ENCODE assay signal across 1 cellular context in the genomic region with DNA sequence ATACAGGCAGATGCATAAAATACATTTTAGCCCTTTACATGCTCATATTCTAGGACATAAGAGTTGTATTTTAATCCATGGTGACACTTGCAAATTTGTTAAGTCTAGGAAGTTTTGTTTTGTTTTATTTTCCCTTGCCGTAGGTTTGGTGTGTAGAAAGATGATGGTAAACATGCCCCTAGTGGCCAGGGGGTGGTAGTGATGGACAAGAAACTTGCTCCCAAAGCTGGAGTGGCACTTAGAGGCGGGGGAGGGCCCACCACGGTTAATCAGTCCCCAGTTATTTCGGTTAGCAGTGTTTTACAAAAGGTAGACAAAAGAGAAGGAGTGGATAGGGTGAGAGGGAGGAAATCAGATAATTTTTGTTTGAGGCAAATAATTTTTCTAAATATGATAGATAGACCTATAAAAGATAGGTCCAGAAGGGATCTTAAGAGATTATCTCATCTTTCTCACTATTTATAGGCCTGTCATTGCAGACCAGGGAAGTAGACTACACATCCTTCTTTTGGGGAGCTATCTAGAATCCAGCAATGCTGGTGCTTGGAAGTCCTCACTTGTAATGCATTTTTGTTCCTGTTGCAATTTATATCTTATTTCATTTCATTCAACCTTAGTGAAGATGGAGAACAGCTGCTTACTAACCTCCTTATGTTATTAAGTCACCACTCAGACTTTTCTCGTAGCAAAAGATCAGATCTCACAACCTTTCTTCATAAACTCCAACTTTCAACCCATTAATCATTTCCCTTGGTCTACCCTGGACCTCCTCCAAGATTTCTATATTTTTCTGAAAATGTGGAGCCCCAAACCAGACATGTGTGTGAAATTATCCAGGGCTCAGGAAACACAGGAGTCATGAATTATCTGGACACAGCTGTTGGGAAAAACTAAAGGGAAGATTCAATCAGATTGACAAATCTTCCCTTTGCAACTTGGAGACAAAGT.
TF ChIP-seq lines count a peak whose summit lies in the region.

No MANE protein-coding gene starts in this region.

TF ChIP-seq in IMR-90, 13 proteins besides CTCF, POLR2A, EP300 and RAD21 (continued from another document):
- TF ChIP-seq, protein P1, sequence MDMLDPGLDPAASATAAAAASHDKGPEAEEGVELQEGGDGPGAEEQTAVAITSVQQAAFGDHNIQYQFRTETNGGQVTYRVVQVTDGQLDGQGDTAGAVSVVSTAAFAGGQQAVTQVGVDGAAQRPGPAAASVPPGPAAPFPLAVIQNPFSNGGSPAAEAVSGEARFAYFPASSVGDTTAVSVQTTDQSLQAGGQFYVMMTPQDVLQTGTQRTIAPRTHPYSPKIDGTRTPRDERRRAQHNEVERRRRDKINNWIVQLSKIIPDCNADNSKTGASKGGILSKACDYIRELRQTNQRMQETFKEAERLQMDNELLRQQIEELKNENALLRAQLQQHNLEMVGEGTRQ (IDR thresholded peaks at IDR 0.05; ENCODE audit: low read depth, low read length) = no peak
- TF ChIP-seq CEBPB (IDR thresholded peaks at IDR 0.05; ENCODE audit: low read depth, low read length) (no peak), MXI1 (IDR thresholded peaks at IDR 0.05; ENCODE audit: borderline replicate concordance, low read depth, low read length) (no peak), NFE2L2 (IDR thresholded peaks at IDR 0.05; ENCODE audit: low read depth, low read length) (no peak), MAFK (IDR thresholded peaks at IDR 0.05; ENCODE audit: low read depth, low read length) (no peak), RFX5 (IDR thresholded peaks at IDR 0.05; ENCODE audit: low read depth, low read length) (no peak), CHD1 (IDR thresholded peaks at IDR 0.05; ENCODE audit: low read depth, low read length) (no peak)
- TF ChIP-seq, protein P2, sequence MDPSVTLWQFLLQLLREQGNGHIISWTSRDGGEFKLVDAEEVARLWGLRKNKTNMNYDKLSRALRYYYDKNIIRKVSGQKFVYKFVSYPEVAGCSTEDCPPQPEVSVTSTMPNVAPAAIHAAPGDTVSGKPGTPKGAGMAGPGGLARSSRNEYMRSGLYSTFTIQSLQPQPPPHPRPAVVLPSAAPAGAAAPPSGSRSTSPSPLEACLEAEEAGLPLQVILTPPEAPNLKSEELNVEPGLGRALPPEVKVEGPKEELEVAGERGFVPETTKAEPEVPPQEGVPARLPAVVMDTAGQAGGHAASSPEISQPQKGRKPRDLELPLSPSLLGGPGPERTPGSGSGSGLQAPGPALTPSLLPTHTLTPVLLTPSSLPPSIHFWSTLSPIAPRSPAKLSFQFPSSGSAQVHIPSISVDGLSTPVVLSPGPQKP (IDR thresholded peaks at IDR 0.05; ENCODE audit: borderline replicate concordance, low read depth, low read length) = no peak
